ENCODE assay signal across 8 cellular contexts in the genomic region with DNA sequence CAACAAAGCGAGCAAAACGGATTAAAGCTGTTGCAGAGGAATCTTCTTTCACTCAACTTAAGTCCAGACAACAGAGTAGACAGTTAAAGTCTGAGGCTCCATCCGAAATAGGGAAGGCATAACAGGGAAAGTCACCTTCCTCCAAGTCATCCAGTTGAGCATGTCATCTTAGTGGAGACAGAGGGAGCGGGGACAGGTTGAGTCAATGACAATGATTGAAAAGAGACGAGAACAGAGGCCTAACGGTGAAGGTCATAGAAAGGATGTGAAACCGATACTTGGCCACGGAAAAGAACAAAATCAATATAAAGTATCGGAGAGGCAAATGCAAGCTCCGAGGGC. TPM values are rescaled to one million over a fixed set of nuclear protein-coding genes. Genes with fewer than 3 reads are reported as not detected.
DNase-seq lines count a peak whose midpoint lies in the region; ATAC-seq and TF ChIP-seq lines count a peak whose summit lies in the region.

No MANE protein-coding gene starts in this region.

- TF ChIP-seq CTCF in Calu3 (IDR thresholded peaks at IDR 0.05; ENCODE audit: unreplicated experiment): no peak

- ATAC-seq in HG03095 (IDR thresholded peaks at IDR 0.05; ENCODE audit: unreplicated experiment) (peak; percentile 26), HG02938 (IDR thresholded peaks at IDR 0.05; ENCODE audit: unreplicated experiment) (no peak), HG03342 (IDR thresholded peaks at IDR 0.05; ENCODE audit: unreplicated experiment) (no peak)

- H3K36me3 ChIP-seq in skeletal muscle tissue (ENCODE audit: control insufficient read depth in 3 of 3, insufficient read depth in 3 of 3, low read length in 3 of 3): peaks cover 11 to 40% (median 35%) of the 10 kb centered on the region in 3 donors

- peaks cover 25% of the 10 kb centered on the region for H3K4me1 Mint-ChIP-seq in Calu3 (ENCODE audit: low read depth, unreplicated experiment)
- peaks cover 52% of the 10 kb centered on the region for H3K4me1 Mint-ChIP-seq in activated T-helper 1 cell treated with anti-CD3 and anti-CD28 coated beads, Interleukin-12 subunit alpha, Interleukin-12 subunit beta, Interleukin-2, Interleukin-4 antibody, amounts not matched to agents 30 ng/mL and 10 ng/mL and 1 ng/mL, durations not matched to agents 14 hours and 24 hours and 36 hours (ENCODE audit: low read depth)

- CTCF ChIA-PET in Calu3 (lab: Charles Lee): interaction anchor here (0.5 to 0.7 kb wide), 2 partner anchors 153 to 169 kb away, joined by 3 to 5 read pairs; no protein-coding TSS in a partner anchor

- H3K4me3 ChIP-seq in skeletal muscle tissue (ENCODE audit: low read length in 3 of 3): peak overlapping the region; percentile 79 to 99 (median 91)

- peak overlapping the region; percentile 85 for H3K27ac ChIP-seq in skeletal muscle tissue (ENCODE audit: low read depth, low read length)

- BruUV-seq in Calu3 (replicated peaks; lab: Mats Ljungman, UMichigan): no TSS peak

- no peaks in the 10 kb centered on the region for H3K27me3 ChIP-seq in skeletal muscle tissue (ENCODE audit: control insufficient read depth in 3 of 3, insufficient read depth in 3 of 3, low read length in 3 of 3)

- no peaks in the 10 kb centered on the region for H3K27me3 Mint-ChIP-seq in Calu3 (ENCODE audit: unreplicated experiment)
- no peaks in the 10 kb centered on the region for H3K27me3 Mint-ChIP-seq in activated T-helper 1 cell treated with anti-CD3 and anti-CD28 coated beads, Interleukin-12 subunit alpha, Interleukin-12 subunit beta, Interleukin-2, Interleukin-4 antibody, amounts not matched to agents 30 ng/mL and 10 ng/mL and 1 ng/mL, durations not matched to agents 14 hours and 24 hours and 36 hours (ENCODE audit: insufficient read depth)

- H3K9me3 Mint-ChIP-seq in Calu3 (ENCODE audit: low read depth, unreplicated experiment): no peaks in the 10 kb centered on the region
- no peaks in the 10 kb centered on the region for H3K9me3 Mint-ChIP-seq in activated T-helper 1 cell treated with anti-CD3 and anti-CD28 coated beads, Interleukin-12 subunit alpha, Interleukin-12 subunit beta, Interleukin-2, Interleukin-4 antibody, amounts not matched to agents 30 ng/mL and 10 ng/mL and 1 ng/mL, durations not matched to agents 14 hours and 24 hours and 36 hours

- H3K9me3 ChIP-seq in skeletal muscle tissue (ENCODE audit: control insufficient read depth in 3 of 3, low read length in 3 of 3): no peaks in the 10 kb centered on the region

- H3K4me1 ChIP-seq in skeletal muscle tissue (ENCODE audit: control insufficient read depth in 3 of 3, insufficient read depth in 3 of 3, low read length in 3 of 3): peaks cover 5 to 24% (median 17%) of the 10 kb centered on the region in 3 donors

- peaks cover 80% of the 10 kb centered on the region for H3K36me3 Mint-ChIP-seq in Calu3 (ENCODE audit: insufficient read depth, unreplicated experiment)
- H3K36me3 Mint-ChIP-seq in activated T-helper 1 cell treated with anti-CD3 and anti-CD28 coated beads, Interleukin-12 subunit alpha, Interleukin-12 subunit beta, Interleukin-2, Interleukin-4 antibody, amounts not matched to agents 30 ng/mL and 10 ng/mL and 1 ng/mL, durations not matched to agents 14 hours and 24 hours and 36 hours (ENCODE audit: low read depth): peaks cover 60% of the 10 kb centered on the region

- H3K9ac ChIP-seq in skeletal muscle tissue (ENCODE audit: low read depth in 1 of 3, low read length in 3 of 3): peak overlapping the region; percentile 84 to 88 (median 85)

- no peak for DNase-seq in Calu3
- DNase-seq in activated T-helper 1 cell treated with anti-CD3 and anti-CD28 coated beads, Interleukin-12 subunit alpha, Interleukin-12 subunit beta, Interleukin-2, Interleukin-4 antibody, amounts not matched to agents 30 ng/mL and 10 ng/mL and 1 ng/mL, durations not matched to agents 14 hours and 24 hours and 36 hours (ENCODE audit: low spot score): no peak
- DNase-seq in hepatic stellate cell (ENCODE audit: low spot score): peak; percentile 36
- DNase-seq in stimulated activated CD4-positive, alpha-beta T cell treated with anti-CD3 and anti-CD28 coated beads, Interleukin-4, amount 100 ng/mL, for 24 hours: no peak

- peak overlapping the region; percentile 89 for H3K4me3 Mint-ChIP-seq in Calu3 (ENCODE audit: low read depth, unreplicated experiment)
- peak overlapping the region; percentile 93 for H3K4me3 Mint-ChIP-seq in activated T-helper 1 cell treated with anti-CD3 and anti-CD28 coated beads, Interleukin-12 subunit alpha, Interleukin-12 subunit beta, Interleukin-2, Interleukin-4 antibody, amounts not matched to agents 30 ng/mL and 10 ng/mL and 1 ng/mL, durations not matched to agents 14 hours and 24 hours and 36 hours

- intact Hi-C loops in Calu3 (cut with micrococcal nuclease; ENCODE audit: unreplicated experiment): no loop called here
- intact Hi-C loops in activated T-helper 1 cell treated with anti-CD3 and anti-CD28 coated beads, Interleukin-12 subunit alpha, Interleukin-12 subunit beta, Interleukin-2, Interleukin-4 antibody, amounts not matched to agents 30 ng/mL and 10 ng/mL and 1 ng/mL, durations not matched to agents 14 hours and 24 hours and 36 hours (cut with micrococcal nuclease): loop anchor here (1.0 to 10.0 kb wide), 7 partner anchors 10 to 1552 kb away; a partner anchor contains a TSS

- peak overlapping the region; percentile 91 for H3K27ac Mint-ChIP-seq in Calu3 (ENCODE audit: unreplicated experiment)
- H3K27ac Mint-ChIP-seq in activated T-helper 1 cell treated with anti-CD3 and anti-CD28 coated beads, Interleukin-12 subunit alpha, Interleukin-12 subunit beta, Interleukin-2, Interleukin-4 antibody, amounts not matched to agents 30 ng/mL and 10 ng/mL and 1 ng/mL, durations not matched to agents 14 hours and 24 hours and 36 hours: peak overlapping the region; percentile 98

RNA-seq across cellular contexts. Expression of a gene that starts 0.4 kb away (rescaled TPM):
- total RNA-seq in Calu3 (2022): 57.8 and 73.8 TPM in 2 replicates
- 28.7 and 31.2 TPM in 2 replicates for total RNA-seq in activated T-helper 1 cell treated with anti-CD3 and anti-CD28 coated beads, Interleukin-12 subunit alpha, Interleukin-12 subunit beta, Interleukin-2, Interleukin-4 antibody, amounts not matched to agents 30 ng/mL and 10 ng/mL and 1 ng/mL, durations not matched to agents 14 hours and 24 hours and 36 hours
- 4.7 TPM for total RNA-seq in skeletal muscle tissue

RNA-seq across cellular contexts. Expression of a gene that starts 5.7 kb away (rescaled TPM):
- total RNA-seq in Calu3 (2022) (1,255 and 1,278 TPM in 2 replicates), skeletal muscle tissue (1,271 TPM)
- 2,043 and 2,063 TPM in 2 replicates for total RNA-seq in activated T-helper 1 cell treated with anti-CD3 and anti-CD28 coated beads, Interleukin-12 subunit alpha, Interleukin-12 subunit beta, Interleukin-2, Interleukin-4 antibody, amounts not matched to agents 30 ng/mL and 10 ng/mL and 1 ng/mL, durations not matched to agents 14 hours and 24 hours and 36 hours

RNA-seq across cellular contexts. Expression of a gene that starts 26.1 kb away (rescaled TPM):
- 45.4 and 47.7 TPM in 2 replicates for total RNA-seq in Calu3 (2022)
- total RNA-seq in activated T-helper 1 cell treated with anti-CD3 and anti-CD28 coated beads, Interleukin-12 subunit alpha, Interleukin-12 subunit beta, Interleukin-2, Interleukin-4 antibody, amounts not matched to agents 30 ng/mL and 10 ng/mL and 1 ng/mL, durations not matched to agents 14 hours and 24 hours and 36 hours: 56.9 and 66.1 TPM in 2 replicates
- 49.1 TPM for total RNA-seq in skeletal muscle tissue
